25 cellular contexts compared by ENCODE assay signal in the genomic region with DNA sequence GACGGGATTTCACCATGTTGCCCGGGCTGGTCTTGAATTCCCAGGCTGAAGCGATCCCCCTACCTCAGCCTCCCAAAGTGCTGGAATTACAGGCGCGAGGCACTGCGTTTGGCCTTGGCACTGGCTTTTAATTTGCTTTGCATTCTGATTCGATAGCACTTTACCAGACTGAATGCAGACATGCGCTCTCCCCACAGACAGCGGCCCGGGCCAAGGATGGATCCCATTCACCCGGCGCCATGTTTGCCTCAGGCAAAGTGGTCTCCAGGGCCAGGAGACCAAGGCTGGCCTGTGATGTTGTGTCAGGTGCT.
"Had no signal": no experiment of that assay in that cellular context is flagged by ENCODE, and none has a peak within 500 bp of the region (broad histone marks: within the 10 kb centered on the region; RNA-seq: fewer than 3 reads in every experiment).

No MANE protein-coding gene starts in this region.

- H3K27ac Mint-ChIP-seq: activated CD8-positive, alpha-beta T cell treated with anti-CD3 and anti-CD28 coated beads for 36 hours; activated naive CD8-positive, alpha-beta T cell treated with anti-CD3 and anti-CD28 coated beads, Interleukin-2, amount 50 U/mL, for 24 hours; T-helper 1 cell treated with Interleukin-12 subunit alpha and Interleukin-12 subunit beta and Interleukin-4 antibody, amounts not matched to agents 30 μg/mL and 1 μg/mL, for 36 hours had no signal

- H3K4me3 Mint-ChIP-seq: activated CD8-positive, alpha-beta T cell treated with anti-CD3 and anti-CD28 coated beads for 36 hours; activated naive CD8-positive, alpha-beta T cell treated with anti-CD3 and anti-CD28 coated beads, Interleukin-2, amount 50 U/mL, for 24 hours; T-helper 1 cell treated with Interleukin-12 subunit alpha and Interleukin-12 subunit beta and Interleukin-4 antibody, amounts not matched to agents 30 μg/mL and 1 μg/mL, for 36 hours had no signal

- H3K36me3 Mint-ChIP-seq: activated naive CD4-positive, alpha-beta T cell treated with anti-CD3 and anti-CD28 coated beads, Interleukin-2, amount 50 U/mL, for 72 hours had no signal

- H3K27ac ChIP-seq: brain microvascular endothelial cell, KMS-11, SJSA1 had no signal

- ATAC-seq: activated CD4-positive, CD25-positive, alpha-beta regulatory T cell treated with anti-CD3 and anti-CD28 coated beads, Interleukin-2, amount 50 U/mL, for 24 hours; activated CD8-positive, alpha-beta T cell treated with anti-CD3 and anti-CD28 coated beads for 36 hours; activated naive CD4-positive, alpha-beta T cell treated with anti-CD3 and anti-CD28 coated beads, Interleukin-2, amount 50 U/mL, for 72 hours; activated naive CD8-positive, alpha-beta T cell treated with anti-CD3 and anti-CD28 coated beads, Interleukin-2, amount 50 U/mL, for 24 hours; HepG2; SK-N-SH treated with all-trans-retinoic acid at 6 μM for 48 hours had no signal

- H3K4me1 ChIP-seq: Peyer's patch, SJSA1 had no signal

- H3K9me3 ChIP-seq: Peyer's patch, SJSA1 had no signal

- DNase-seq: activated CD4-positive, alpha-beta T cell treated with anti-CD3 and anti-CD28 coated beads for 4 hours; activated CD8-positive, alpha-beta memory T cell treated with anti-CD3 and anti-CD28 coated beads, Interleukin-2, amount 50 U/mL, for 4 hours; activated CD8-positive, alpha-beta T cell treated with anti-CD3 and anti-CD28 coated beads for 36 hours; activated effector memory CD4-positive, alpha-beta T cell treated with anti-CD3 and anti-CD28 coated beads, Interleukin-2, amount 50 U/mL, for 16 hours; activated naive CD4-positive, alpha-beta T cell treated with Interleukin-2 at 50 U/mL for 16 hours; activated naive CD8-positive, alpha-beta T cell treated with anti-CD3 and anti-CD28 coated beads, Interleukin-2, amount 50 U/mL, for 24 hours; activated T-cell treated with anti-CD3 and anti-CD28 coated beads, Interleukin-2, amount 50 U/mL, for 1 hour; amniotic stem cell; brain microvascular endothelial cell; NCI-H1105; NCI-H1436; NCI-H187; NCI-H2081; NCI-H510A treated with DMSO at 0.1 percent for 48 hours; NCI-H69; NK-92 treated with Interleukin-12 subunit alpha and Interleukin-12 subunit beta, amount 100 ng/mL, for 24 hours; Peyer's patch; SHP77 had no signal

- H3K9me3 Mint-ChIP-seq: activated CD8-positive, alpha-beta T cell treated with anti-CD3 and anti-CD28 coated beads for 36 hours; activated naive CD4-positive, alpha-beta T cell treated with anti-CD3 and anti-CD28 coated beads, Interleukin-2, amount 50 U/mL, for 72 hours; activated naive CD8-positive, alpha-beta T cell treated with anti-CD3 and anti-CD28 coated beads, Interleukin-2, amount 50 U/mL, for 24 hours; T-helper 1 cell treated with Interleukin-12 subunit alpha and Interleukin-12 subunit beta and Interleukin-4 antibody, amounts not matched to agents 30 μg/mL and 1 μg/mL, for 36 hours had no signal

- H3K4me2 ChIP-seq: KMS-11 had no signal

- H3K27me3 ChIP-seq: brain microvascular endothelial cell, Peyer's patch, SJSA1 had no signal

- H3K4me3 ChIP-seq: Peyer's patch, SJSA1 had no signal

- H3K27me3 Mint-ChIP-seq: activated CD8-positive, alpha-beta T cell treated with anti-CD3 and anti-CD28 coated beads for 36 hours; activated naive CD8-positive, alpha-beta T cell treated with anti-CD3 and anti-CD28 coated beads, Interleukin-2, amount 50 U/mL, for 24 hours had no signal
